ENCODE assay signal across 7 cellular contexts in the genomic region with DNA sequence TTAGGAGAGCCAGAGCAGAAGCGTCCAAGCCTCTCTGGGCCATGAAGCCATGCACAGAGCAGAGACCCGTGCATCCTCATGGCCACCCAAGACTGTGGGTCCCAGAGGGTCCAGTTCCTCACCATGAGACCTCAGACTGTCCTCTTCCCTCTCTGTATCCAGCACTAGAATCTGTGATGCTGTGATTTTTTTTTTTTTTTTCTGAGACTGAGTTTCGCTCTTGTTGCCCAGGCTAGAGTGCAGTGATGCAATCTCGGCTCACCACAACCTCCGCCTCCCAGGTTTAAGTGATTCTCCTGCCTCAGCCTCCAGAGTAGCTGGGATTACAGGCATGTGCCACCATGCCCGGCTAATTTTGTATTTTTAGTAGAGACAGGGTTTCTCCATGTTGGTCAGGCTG. TPM values are rescaled to one million over a fixed set of nuclear protein-coding genes. Genes with fewer than 3 reads are reported as not detected.
DNase-seq lines count a peak whose midpoint lies in the region; ATAC-seq and TF ChIP-seq lines count a peak whose summit lies in the region.
"Not testable (repeated sequence)": the region's sequence is repeated elsewhere in the genome, so short reads cannot be mapped to it uniquely, and the experiment has no call there.
"Had no signal": no experiment of that assay in that cellular context is flagged by ENCODE, and none has a peak within 500 bp of the region (broad histone marks: within the 10 kb centered on the region; RNA-seq: fewer than 3 reads in every experiment).

No MANE protein-coding gene starts in this region.

- H3K27ac Mint-ChIP-seq in activated CD8-positive, alpha-beta T cell treated with anti-CD3 and anti-CD28 coated beads, Interleukin-2, amount 10 ng/mL, durations not matched to agents 7 days and 5 days: peak overlapping the region; percentile 91
- peak overlapping the region; percentile 98 for H3K27ac Mint-ChIP-seq in chondrocyte (ENCODE audit: unreplicated experiment)

- not testable (repeated sequence) for ATAC-seq in IMR-90 (ENCODE audit: low read depth); activated CD8-positive, alpha-beta T cell treated with anti-CD3 and anti-CD28 coated beads, Interleukin-2, amount 10 ng/mL, durations not matched to agents 7 days and 5 days; left lung; upper lobe of right lung

- not testable (repeated sequence) for BruUV-seq in IMR-90 (replicated peaks; lab: Mats Ljungman, UMichigan)

- H3K4ac ChIP-seq in IMR-90 (ENCODE audit: low read depth, low read length): not testable (repeated sequence)
- H3K4ac ChIP-seq in trophoblast cell (ENCODE audit: low read depth, low read length): peak overlapping the region; percentile 22

- H3K36me3 ChIP-seq in IMR-90 (ENCODE audit: control insufficient read depth, insufficient read depth, low read length) (peaks cover 20% of the 10 kb centered on the region), left lung (peaks cover 0 to 45% of the 10 kb centered on the region in 2 donors), trophoblast cell (ENCODE audit: control insufficient read depth in 1 of 2, insufficient read depth in 2 of 2, low read length in 2 of 2) (peaks cover 11 to 22% of the 10 kb centered on the region in 2 experiments), upper lobe of right lung (peaks cover 20% of the 10 kb centered on the region)

- not testable (repeated sequence) for H2AFZ ChIP-seq in IMR-90 (replicated peaks; ENCODE audit: low read length, poor library complexity); trophoblast cell (ENCODE audit: insufficient read depth, low read length, poor library complexity)

- peaks cover 62% of the 10 kb centered on the region for H3K4me1 ChIP-seq in IMR-90 (ENCODE audit: control insufficient read depth, insufficient read depth, low read length)
- peaks cover 78 to 100% of the 10 kb centered on the region in 2 donors for H3K4me1 ChIP-seq in left lung
- peaks cover 39 to 49% of the 10 kb centered on the region in 2 experiments for H3K4me1 ChIP-seq in trophoblast cell (ENCODE audit: control insufficient read depth in 1 of 2, insufficient read depth in 2 of 2, low read length in 2 of 2)
- H3K4me1 ChIP-seq in upper lobe of right lung: peaks cover 100% of the 10 kb centered on the region

- not testable (repeated sequence) for H3K18ac ChIP-seq in IMR-90 (ENCODE audit: low read depth, low read length)
- H3K18ac ChIP-seq in trophoblast cell (ENCODE audit: low read length): peak overlapping the region; percentile 39

- not testable (repeated sequence) for H4K12ac ChIP-seq in trophoblast cell (ENCODE audit: low read depth, low read length)

- CTCF ChIA-PET in IMR-90 (lab: Yijun Ruan, JAX): interaction anchor here (0.7 kb wide), 1 partner anchor 10 kb away, joined by 3 read pairs; no protein-coding TSS in a partner anchor
- CTCF ChIA-PET in activated CD8-positive, alpha-beta T cell treated with anti-CD3 and anti-CD28 coated beads, Interleukin-2, amount 10 ng/mL, durations not matched to agents 7 days and 5 days (lab: Charles Lee): interaction anchor here (1.8 to 5.0 kb wide), 3 partner anchors 10 to 19 kb away, joined by 6 to 122 read pairs (median 55); partner anchors contain the start of gene GNAI2

- not testable (repeated sequence) for H3K9me1 ChIP-seq in IMR-90 (ENCODE audit: insufficient read depth, low read length)

- not testable (repeated sequence) for H3K27me3 Mint-ChIP-seq in activated CD8-positive, alpha-beta T cell treated with anti-CD3 and anti-CD28 coated beads, Interleukin-2, amount 10 ng/mL, durations not matched to agents 7 days and 5 days (ENCODE audit: low read depth); chondrocyte (ENCODE audit: low read depth)

- not testable (repeated sequence) for H3K4me2 ChIP-seq in IMR-90 (ENCODE audit: low read depth, low read length); trophoblast cell (ENCODE audit: low read length)

- H2BK120ac ChIP-seq in IMR-90 (ENCODE audit: low read depth, low read length); trophoblast cell (ENCODE audit: insufficient read depth, low read length, poor library complexity): not testable (repeated sequence)

- not testable (repeated sequence) for H3K9me3 ChIP-seq in IMR-90 (ENCODE audit: control insufficient read depth, insufficient read depth, low read length); left lung; trophoblast cell (ENCODE audit: insufficient read depth, low read depth, low read length); upper lobe of right lung

- H3K4me3 Mint-ChIP-seq in activated CD8-positive, alpha-beta T cell treated with anti-CD3 and anti-CD28 coated beads, Interleukin-2, amount 10 ng/mL, durations not matched to agents 7 days and 5 days: peak overlapping the region; percentile 76
- not testable (repeated sequence) for H3K4me3 Mint-ChIP-seq in chondrocyte (ENCODE audit: unreplicated experiment)

- H3K4me1 Mint-ChIP-seq in activated CD8-positive, alpha-beta T cell treated with anti-CD3 and anti-CD28 coated beads, Interleukin-2, amount 10 ng/mL, durations not matched to agents 7 days and 5 days (ENCODE audit: low read depth): peaks cover 83% of the 10 kb centered on the region
- H3K4me1 Mint-ChIP-seq in chondrocyte (ENCODE audit: low read depth): peaks cover 80% of the 10 kb centered on the region

- H3K9ac ChIP-seq in IMR-90 (ENCODE audit: low read depth, low read length); trophoblast cell (ENCODE audit: low read length): not testable (repeated sequence)

- not testable (repeated sequence) for H2BK5ac ChIP-seq in IMR-90 (ENCODE audit: low read depth, low read length, poor library complexity, severe bottlenecking); trophoblast cell (ENCODE audit: low read depth, low read length, poor library complexity)

- H2AK9ac ChIP-seq in IMR-90 (replicated peaks; ENCODE audit: low read depth, low read length, poor library complexity): not testable (repeated sequence)

- peak overlapping the region; percentile 65; the same call in 1 of the 2 replicates for H3K14ac ChIP-seq in IMR-90 (replicated peaks; ENCODE audit: low read depth, low read length)
- H3K14ac ChIP-seq in trophoblast cell (ENCODE audit: low read length): not testable (repeated sequence)

- POLR2A ChIA-PET in IMR-90 (lab: Charles Lee; ENCODE audit: unreplicated experiment): not testable (repeated sequence)
- POLR2A ChIA-PET in activated CD8-positive, alpha-beta T cell treated with anti-CD3 and anti-CD28 coated beads, Interleukin-2, amount 10 ng/mL, durations not matched to agents 7 days and 5 days (lab: Charles Lee): interaction anchor here (2.7 to 4.0 kb wide), 2 partner anchors 17 kb away, joined by 17 to 23 read pairs; no protein-coding TSS in a partner anchor

- peaks cover 41% of the 10 kb centered on the region for H3K36me3 Mint-ChIP-seq in activated CD8-positive, alpha-beta T cell treated with anti-CD3 and anti-CD28 coated beads, Interleukin-2, amount 10 ng/mL, durations not matched to agents 7 days and 5 days (ENCODE audit: low read depth)
- not testable (repeated sequence) for H3K36me3 Mint-ChIP-seq in chondrocyte (ENCODE audit: low read depth)

- H4K20me1 ChIP-seq in IMR-90 (ENCODE audit: insufficient read depth, low read length): peaks cover 85% of the 10 kb centered on the region

- not testable (repeated sequence) for H2BK12ac ChIP-seq in trophoblast cell (ENCODE audit: low read length)

- not testable (repeated sequence) for H3K4me3 ChIP-seq in IMR-90 (ENCODE audit: insufficient read depth, low read depth, low read length); left lung; trophoblast cell (ENCODE audit: low read depth, low read length); upper lobe of right lung

- H3K27ac ChIP-seq in IMR-90 (ENCODE audit: insufficient read depth, low read length): peak overlapping the region; percentile 22; the same call in 1 of the 2 replicates
- peak overlapping the region; percentile 85 to 98 for H3K27ac ChIP-seq in left lung
- H3K27ac ChIP-seq in trophoblast cell (ENCODE audit: low read depth, low read length): not testable (repeated sequence)
- peak overlapping the region; percentile 85 for H3K27ac ChIP-seq in upper lobe of right lung

- intact Hi-C loops in IMR-90 (cut with micrococcal nuclease); left lung (cut with DNase I); upper lobe of right lung (cut with DNase I): not testable (repeated sequence)

- H3K27me3 ChIP-seq in IMR-90 (ENCODE audit: control insufficient read depth, insufficient read depth, low read length); left lung; trophoblast cell (ENCODE audit: insufficient read depth, low read length); upper lobe of right lung: not testable (repeated sequence)

- no CpG with 5 or more reads among the region's 6 CpGs for WGBS in IMR-90 (ENCODE audit: extremely low coverage in 2 of 2, insufficient read length in 1 of 2), 2 experiments
- WGBS in trophoblast cell (ENCODE audit: extremely low coverage, insufficient coverage, insufficient read length): no CpG with 5 or more reads among the region's 6 CpGs

- in situ Hi-C loops in IMR-90 (cut with MboI; ENCODE audit: low sequenced_read_pairs): not testable (repeated sequence)

- not testable (repeated sequence) for H4K5ac ChIP-seq in IMR-90 (ENCODE audit: low read depth, low read length)

- H4K8ac ChIP-seq in IMR-90 (ENCODE audit: low read depth in 2 of 2, low read length in 2 of 2); trophoblast cell (ENCODE audit: low read depth, low read length): not testable (repeated sequence)

- TF ChIP-seq CTCF in IMR-90 (conservative IDR thresholded peaks at IDR 0.05; ENCODE audit: low read depth, low read length); chondrocyte (IDR thresholded peaks at IDR 0.05); left lung (IDR thresholded peaks at IDR 0.05); upper lobe of right lung (IDR thresholded peaks at IDR 0.05): not testable (repeated sequence)

- H3K23ac ChIP-seq in IMR-90 (ENCODE audit: low read depth, low read length); trophoblast cell (ENCODE audit: low read length): not testable (repeated sequence)

- not testable (repeated sequence) for H4K91ac ChIP-seq in IMR-90 (ENCODE audit: insufficient read depth, low read depth, low read length); trophoblast cell (ENCODE audit: low read depth, low read length)

- H2BK15ac ChIP-seq in IMR-90 (ENCODE audit: low read depth, low read length): not testable (repeated sequence)

- DNase-seq in IMR-90; activated CD8-positive, alpha-beta T cell treated with anti-CD3 and anti-CD28 coated beads, Interleukin-2, amount 10 ng/mL, durations not matched to agents 7 days and 5 days; chondrocyte (ENCODE audit: low spot score); left lung; trophoblast cell; upper lobe of right lung: not testable (repeated sequence)

- H3K79me2 ChIP-seq in trophoblast cell (ENCODE audit: control insufficient read depth, insufficient read depth, low read length, poor library complexity): peaks cover 12% of the 10 kb centered on the region

- H3K79me1 ChIP-seq in IMR-90 (ENCODE audit: low read depth in 1 of 2, low read length in 2 of 2): peaks cover 9 to 82% of the 10 kb centered on the region in 2 experiments; a peak in 3 of 4 replicates
- H3K79me1 ChIP-seq in trophoblast cell (ENCODE audit: low read length): peaks cover 13% of the 10 kb centered on the region

- TF ChIP-seq POLR2A in IMR-90 (IDR thresholded peaks at IDR 0.05; ENCODE audit: low read depth, low read length): not testable (repeated sequence)

- H2BK20ac ChIP-seq in IMR-90 (ENCODE audit: low read depth, low read length): not testable (repeated sequence)

- H3K56ac ChIP-seq in IMR-90 (ENCODE audit: extremely low read depth, insufficient read depth, low read length): not testable (repeated sequence)

- dilution Hi-C loops in IMR-90 (cut with HindIII; ENCODE audit: low sequenced_read_pairs, unreplicated experiment): not testable (repeated sequence)

- TF ChIP-seq RAD21 in IMR-90 (IDR thresholded peaks at IDR 0.05; ENCODE audit: low read length): not testable (repeated sequence)

- peak overlapping the region; percentile 0; the same call in 1 of the 2 replicates for H2AK5ac ChIP-seq in IMR-90 (ENCODE audit: low read depth, low read length)
- not testable (repeated sequence) for H2AK5ac ChIP-seq in trophoblast cell (ENCODE audit: low read length)

- H3K9me3 Mint-ChIP-seq in activated CD8-positive, alpha-beta T cell treated with anti-CD3 and anti-CD28 coated beads, Interleukin-2, amount 10 ng/mL, durations not matched to agents 7 days and 5 days (ENCODE audit: insufficient read depth); chondrocyte (ENCODE audit: low read depth): not testable (repeated sequence)

RNA-seq across cellular contexts. Expression of gene GNAI2, which starts 8.8 kb away (rescaled TPM):
- total RNA-seq in IMR-90 (2012; rRNA removed) (816 and 867 TPM in 2 replicates), chondrocyte (388 to 444 TPM (median 443 TPM) in 3 replicates), left lung (100 to 1,000 TPM; 266 to 381 TPM), upper lobe of right lung (321 TPM)
- 1,079 and 1,150 TPM in 2 replicates for polyA plus RNA-seq in IMR-90 (2012; rRNA removed)
- 411 and 787 TPM in 2 replicates for polyA plus RNA-seq in IMR-90 (2012; cell fraction: cytosol; rRNA removed)
- 281 and 349 TPM in 2 replicates for polyA plus RNA-seq in IMR-90 (2012; cell fraction: nucleus; rRNA removed; ENCODE audit: low replicate concordance)
- total RNA-seq in activated CD8-positive, alpha-beta T cell treated with anti-CD3 and anti-CD28 coated beads, Interleukin-2, amount 10 ng/mL, durations not matched to agents 7 days and 5 days: 100 to 1,000 TPM; 515 to 531 TPM
- 191 and 192 TPM in 2 replicates for polyA plus RNA-seq in trophoblast cell (2013)

RNA-seq across cellular contexts. Expression of gene SEMA3B, which starts 24.1 kb away (rescaled TPM):
- 3.9 and 4.3 TPM in 2 replicates for total RNA-seq in IMR-90 (2012; rRNA removed)
- 29.3 and 34.3 TPM in 2 replicates for polyA plus RNA-seq in IMR-90 (2012; rRNA removed)
- polyA plus RNA-seq in IMR-90 (2012; cell fraction: cytosol; rRNA removed): 22.0 and 34.4 TPM in 2 replicates
- polyA plus RNA-seq in IMR-90 (2012; cell fraction: nucleus; rRNA removed; ENCODE audit: low replicate concordance): 153 and 393 TPM in 2 replicates
- total RNA-seq in activated CD8-positive, alpha-beta T cell treated with anti-CD3 and anti-CD28 coated beads, Interleukin-2, amount 10 ng/mL, durations not matched to agents 7 days and 5 days: under 1 TPM; 0.52 to 0.84 TPM
- 9.6 to 16.4 TPM (median 14.9 TPM) in 3 replicates for total RNA-seq in chondrocyte
- 10 to 100 TPM; 56.8 to 92.7 TPM for total RNA-seq in left lung
- 1.8 and 2.0 TPM in 2 replicates for polyA plus RNA-seq in trophoblast cell (2013)
- 120 TPM for total RNA-seq in upper lobe of right lung

RNA-seq across cellular contexts. Expression of gene LSMEM2, which starts 34.1 kb away (rescaled TPM):
- total RNA-seq in IMR-90 (2012; rRNA removed) (under 0.01 TPM in 2 replicates), chondrocyte (not detected in 3 replicates), left lung (under 1 TPM in 1 of 2 donors, not detected in 1; 0.24 TPM), upper lobe of right lung (not detected)
- polyA plus RNA-seq in IMR-90 (2012; rRNA removed): not detected in 2 replicates
- not detected in 2 replicates for polyA plus RNA-seq in IMR-90 (2012; cell fraction: cytosol; rRNA removed)
- 0.37 and 0.52 TPM in 2 replicates for polyA plus RNA-seq in IMR-90 (2012; cell fraction: nucleus; rRNA removed; ENCODE audit: low replicate concordance)
- not detected for total RNA-seq in activated CD8-positive, alpha-beta T cell treated with anti-CD3 and anti-CD28 coated beads, Interleukin-2, amount 10 ng/mL, durations not matched to agents 7 days and 5 days
- polyA plus RNA-seq in trophoblast cell (2013): 0.06 and 0.08 TPM in 2 replicates
- total RNA-seq: SK-MEL-5 had no signal

RNA-seq across cellular contexts. Expression of gene SLC38A3, which starts 39.7 kb away (rescaled TPM):
- total RNA-seq in IMR-90 (2012; rRNA removed) (0.36 TPM in 1 of 2 replicates, not detected in the other), chondrocyte (1.00 to 1.9 TPM (median 1.2 TPM) in 3 replicates), left lung (under 1 TPM in 1 of 2 donors, not detected in 1; 0.23 TPM), upper lobe of right lung (not detected)
- 0.12 and 0.36 TPM in 2 replicates for polyA plus RNA-seq in IMR-90 (2012; rRNA removed)
- polyA plus RNA-seq in IMR-90 (2012; cell fraction: cytosol; rRNA removed): 0.04 and 0.15 TPM in 2 replicates
- 0.37 and 0.78 TPM in 2 replicates for polyA plus RNA-seq in IMR-90 (2012; cell fraction: nucleus; rRNA removed; ENCODE audit: low replicate concordance)
- total RNA-seq in activated CD8-positive, alpha-beta T cell treated with anti-CD3 and anti-CD28 coated beads, Interleukin-2, amount 10 ng/mL, durations not matched to agents 7 days and 5 days: not detected
- polyA plus RNA-seq in trophoblast cell (2013): 85.8 and 92.3 TPM in 2 replicates

RNA-seq across cellular contexts. Expression of gene IFRD2, which starts 47.4 kb away (rescaled TPM):
- 48.6 and 52.7 TPM in 2 replicates for total RNA-seq in IMR-90 (2012; rRNA removed)
- 79.1 and 85.2 TPM in 2 replicates for polyA plus RNA-seq in IMR-90 (2012; rRNA removed)
- 68.9 and 69.3 TPM in 2 replicates for polyA plus RNA-seq in IMR-90 (2012; cell fraction: cytosol; rRNA removed)
- polyA plus RNA-seq in IMR-90 (2012; cell fraction: nucleus; rRNA removed; ENCODE audit: low replicate concordance): 164 and 342 TPM in 2 replicates
- 10 to 100 TPM; 81.3 to 85.1 TPM for total RNA-seq in activated CD8-positive, alpha-beta T cell treated with anti-CD3 and anti-CD28 coated beads, Interleukin-2, amount 10 ng/mL, durations not matched to agents 7 days and 5 days
- total RNA-seq in chondrocyte: 38.9 to 54.4 TPM (median 44.0 TPM) in 3 replicates
- total RNA-seq in left lung: 100 to 1,000 TPM in 1 of 2 donors, 10 to 100 TPM in 1; 55.0 to 104 TPM
- 36.9 and 37.3 TPM in 2 replicates for polyA plus RNA-seq in trophoblast cell (2013)
- total RNA-seq in upper lobe of right lung: 77.0 TPM
